ENCODE assay signal across 26 cellular contexts in the genomic region with DNA sequence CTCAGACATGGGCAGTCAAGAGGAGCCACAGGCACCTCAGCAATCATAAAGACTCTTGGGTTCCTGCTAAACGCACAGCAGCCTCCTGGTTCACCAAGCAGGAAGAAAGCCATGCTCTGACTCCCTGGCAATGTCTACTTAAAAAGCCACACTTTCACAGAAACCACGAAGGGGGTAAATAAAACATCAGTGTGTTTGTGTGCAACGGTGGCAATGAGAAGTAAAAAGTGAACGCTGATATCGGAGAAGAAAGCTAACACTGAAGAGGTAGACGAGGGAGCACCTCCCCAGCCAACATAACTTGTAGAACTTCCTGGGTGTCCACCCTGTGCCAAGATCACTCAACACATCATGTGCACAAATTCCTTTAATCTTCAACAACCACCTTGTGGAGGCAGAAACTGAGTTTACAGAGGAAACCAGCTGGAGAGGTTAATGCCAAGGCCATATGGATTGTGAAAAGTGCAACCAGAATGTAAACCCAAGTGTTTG. TPM values are rescaled to one million over a fixed set of nuclear protein-coding genes. Genes with fewer than 3 reads are reported as not detected.
DNase-seq lines count a peak whose midpoint lies in the region; ATAC-seq and TF ChIP-seq lines count a peak whose summit lies in the region.
"Had no signal": no experiment of that assay in that cellular context is flagged by ENCODE, and none has a peak within 500 bp of the region (broad histone marks: within the 10 kb centered on the region; RNA-seq: fewer than 3 reads in every experiment).

No MANE protein-coding gene starts in this region.

- H3K9me3 ChIP-seq in left lung, result no peaks in the 10 kb centered on the region
- H3K9me3 ChIP-seq in mucosa of descending colon, result no peaks in the 10 kb centered on the region
- H3K9me3 ChIP-seq: SK-N-SH, tibial nerve had no signal

- peaks cover 0 to 16% of the 10 kb centered on the region in 2 donors for H3K36me3 ChIP-seq in left lung
- H3K36me3 ChIP-seq in mucosa of descending colon (ENCODE audit: low read depth), result no peaks in the 10 kb centered on the region

- peaks cover 29% of the 10 kb centered on the region for H3K4me1 Mint-ChIP-seq in T-helper 1 cell treated with Interleukin-12 subunit alpha and Interleukin-12 subunit beta and Interleukin-4 antibody, amounts not matched to agents 30 μg/mL and 1 μg/mL, for 36 hours (ENCODE audit: low read depth)

- peaks cover 16% of the 10 kb centered on the region for H3K36me3 Mint-ChIP-seq in T-helper 1 cell treated with Interleukin-12 subunit alpha and Interleukin-12 subunit beta and Interleukin-4 antibody, amounts not matched to agents 30 μg/mL and 1 μg/mL, for 36 hours (ENCODE audit: low read depth)

- H3K27ac Mint-ChIP-seq in T-helper 1 cell treated with Interleukin-12 subunit alpha and Interleukin-12 subunit beta and Interleukin-4 antibody, amounts not matched to agents 30 μg/mL and 1 μg/mL, for 36 hours, result peak overlapping the region; percentile 16
- H3K27ac Mint-ChIP-seq: activated CD4-positive, alpha-beta memory T cell treated with anti-CD3 and anti-CD28 coated beads for 36 hours; stimulated activated naive CD8-positive, alpha-beta T cell treated with anti-CD3 and anti-CD28 coated beads, Interleukin-15, Interleukin-2, amounts not matched to agents 100 ng/mL and 50 ng/mL, for 24 hours had no signal

- TF ChIP-seq CTCF in left lung (IDR thresholded peaks at IDR 0.05) (no peak), mucosa of descending colon (IDR thresholded peaks at IDR 0.05) (no peak)

- H3K4me3 Mint-ChIP-seq in T-helper 1 cell treated with Interleukin-12 subunit alpha and Interleukin-12 subunit beta and Interleukin-4 antibody, amounts not matched to agents 30 μg/mL and 1 μg/mL, for 36 hours, result no peak overlapping the region
- H3K4me3 Mint-ChIP-seq: activated CD4-positive, alpha-beta memory T cell treated with anti-CD3 and anti-CD28 coated beads for 36 hours; CD8-positive, alpha-beta memory T cell; central memory CD8-positive, alpha-beta T cell; stimulated activated naive CD8-positive, alpha-beta T cell treated with anti-CD3 and anti-CD28 coated beads, Interleukin-15, Interleukin-2, amounts not matched to agents 100 ng/mL and 50 ng/mL, for 24 hours had no signal

- H3K27ac ChIP-seq in left lung, result no peak overlapping the region
- H3K27ac ChIP-seq: 22Rv1, dorsolateral prefrontal cortex, sigmoid colon, tibial nerve, VCaP had no signal

- H3K27me3 Mint-ChIP-seq in T-helper 1 cell treated with Interleukin-12 subunit alpha and Interleukin-12 subunit beta and Interleukin-4 antibody, amounts not matched to agents 30 μg/mL and 1 μg/mL, for 36 hours (ENCODE audit: low read depth), result peaks cover 10% of the 10 kb centered on the region

- peaks cover 0 to 5% of the 10 kb centered on the region in 2 donors for H3K27me3 ChIP-seq in left lung
- H3K27me3 ChIP-seq: sigmoid colon, tibial nerve had no signal

- no peaks in the 10 kb centered on the region for H3K4me1 ChIP-seq in left lung
- no peaks in the 10 kb centered on the region for H3K4me1 ChIP-seq in mucosa of descending colon (ENCODE audit: low read depth)
- H3K4me1 ChIP-seq: sigmoid colon, tibial nerve had no signal

- H3K9me3 Mint-ChIP-seq in T-helper 1 cell treated with Interleukin-12 subunit alpha and Interleukin-12 subunit beta and Interleukin-4 antibody, amounts not matched to agents 30 μg/mL and 1 μg/mL, for 36 hours, result no peaks in the 10 kb centered on the region
- H3K9me3 Mint-ChIP-seq: activated CD4-positive, alpha-beta memory T cell treated with anti-CD3 and anti-CD28 coated beads for 36 hours; CD8-positive, alpha-beta memory T cell; central memory CD8-positive, alpha-beta T cell; stimulated activated naive CD8-positive, alpha-beta T cell treated with anti-CD3 and anti-CD28 coated beads, Interleukin-15, Interleukin-2, amounts not matched to agents 100 ng/mL and 50 ng/mL, for 24 hours had no signal

- intact Hi-C loops in left lung (cut with DNase I), result no loop called here
- intact Hi-C loops in mucosa of descending colon (cut with DNase I, micrococcal nuclease), result no loop called here

- H3K4me3 ChIP-seq in left lung, result no peak overlapping the region
- H3K4me3 ChIP-seq in mucosa of descending colon, result no peak overlapping the region
- H3K4me3 ChIP-seq: dorsolateral prefrontal cortex, sigmoid colon, tibial nerve had no signal

- peak; percentile 63 for ATAC-seq in left lung
- ATAC-seq in HG03457 (IDR thresholded peaks at IDR 0.05; ENCODE audit: unreplicated experiment), result no peak
- ATAC-seq in mucosa of descending colon, result no peak

- DNase-seq in DMS53 (lab: John Stamatoyannopoulos, UW), result peak; percentile 17
- no peak for DNase-seq in DMS53 treated with DMSO at 0.1 percent for 48 hours (lab: John Stamatoyannopoulos, UW; ENCODE audit: unreplicated experiment)
- DNase-seq in DMS79 (lab: John Stamatoyannopoulos, UW), result peak; percentile 51
- no peak for DNase-seq in left lung
- DNase-seq in middle frontal gyrus (ENCODE audit: extremely low spot score, low spot score), result no peak
- no peak for DNase-seq in mucosa of descending colon
- DNase-seq: activated CD4-positive, alpha-beta memory T cell treated with anti-CD3 and anti-CD28 coated beads for 36 hours; activated naive CD4-positive, alpha-beta T cell treated with anti-CD3 and anti-CD28 coated beads, Interleukin-2, amount 50 U/mL, for 16 hours; activated T-cell treated with anti-CD3 and anti-CD28 coated beads, Interleukin-2, amount 50 U/mL, for 1 hour; CD8-positive, alpha-beta memory T cell; dorsolateral prefrontal cortex; GF-D8; Karpas-422; MV-4-11; NCI-H2227 treated with DMSO at 0.1 percent for 48 hours; NCI-H69; posterior cingulate gyrus; sigmoid colon; SK-N-SH had no signal

RNA-seq across cellular contexts. Expression of gene HSPH1, which starts 30.2 kb away (rescaled TPM):
- total RNA-seq in left lung (100 to 1,000 TPM in 1 of 2 donors, 10 to 100 TPM in 1; 92.7 to 122 TPM), mucosa of descending colon (10 to 100 TPM; 24.3 to 80.0 (median 44.0) TPM)

Comparison
In these comparisons a context has a peak if more than half of its experiments do, and no peak if none do; other contexts are left out.
1. DNase-seq: peak in DMS53 (single experiment) and DMS79 (single experiment); none in DMS53 treated with DMSO at 0.1 percent for 48 hours (single experiment), left lung (0 of 2), middle frontal gyrus (single experiment) and mucosa of descending colon (0 of 3).